Comparison of ENCODE assay signal across 8 cellular contexts in genomic region chr14:95156153-95156764, GRCh38. TPM values are rescaled to one million over a fixed set of nuclear protein-coding genes. Genes with fewer than 3 reads are reported as not detected.
DNase-seq lines count a peak whose midpoint lies in the region; ATAC-seq and TF ChIP-seq lines count a peak whose summit lies in the region.

No MANE protein-coding gene starts in this region.

- H3K4me1 ChIP-seq in KMS-11 (ENCODE audit: low read depth, poor library complexity, severe bottlenecking) = peaks cover 13% of the 10 kb centered on the region

- TF ChIP-seq CTCF in KMS-11 (conservative IDR thresholded peaks at IDR 0.05; ENCODE audit: low read depth, low read length) (no peak), kidney epithelial cell (IDR thresholded peaks at IDR 0.05; ENCODE audit: insufficient read depth, low read length, poor library complexity, severe bottlenecking) (no peak)

- H2AFZ ChIP-seq in KMS-11 (ENCODE audit: low read depth) = peak overlapping the region; percentile 25; the same call in 1 of the 2 replicates

- H4K20me1 ChIP-seq in KMS-11 (ENCODE audit: insufficient read depth) = no peaks in the 10 kb centered on the region

- peaks cover 54% of the 10 kb centered on the region for H3K79me2 ChIP-seq in KMS-11 (ENCODE audit: insufficient read depth, low read depth)

- DNase-seq in ELR (ENCODE audit: low read depth) (peak; percentile 51), kidney epithelial cell (ENCODE audit: low read depth) (no peak), NCI-H2081 treated with DMSO at 0.1 percent for 48 hours (lab: John Stamatoyannopoulos, UW) (no peak)
- DNase-seq in activated CD4-positive, CD25-positive, alpha-beta regulatory T cell treated with anti-CD3 and anti-CD28 coated beads, Interleukin-2, amount 50 U/mL, for 72 hours = no peak

- peak overlapping the region; percentile 87; the same call in 1 of the 2 replicates for H3K27ac ChIP-seq in KMS-11
- H3K27ac ChIP-seq in angular gyrus (ENCODE audit: low read depth, low read length) = peak overlapping the region; percentile 66
- H3K27ac ChIP-seq in temporal lobe (ENCODE audit: low read depth, low read length) = peak overlapping the region; percentile 57

- no peak overlapping the region for H3K4me3 ChIP-seq in KMS-11 (IDR thresholded peaks at IDR 0.05; ENCODE audit: insufficient read depth, low read depth, low read length)
- H3K4me3 ChIP-seq in kidney epithelial cell (ENCODE audit: low read depth, low read length) = peak overlapping the region; percentile 63

- H3K36me3 ChIP-seq in KMS-11 (ENCODE audit: insufficient read depth) = no peaks in the 10 kb centered on the region
- no peaks in the 10 kb centered on the region for H3K36me3 ChIP-seq in kidney epithelial cell (ENCODE audit: control insufficient read depth, insufficient read depth, low read length)

- H3K27me3 ChIP-seq in KMS-11 (ENCODE audit: insufficient read depth, low read depth) = no peaks in the 10 kb centered on the region
- H3K27me3 ChIP-seq in kidney epithelial cell (ENCODE audit: control insufficient read depth, insufficient read depth, low read length) = no peaks in the 10 kb centered on the region

- no peak for ATAC-seq in HG02763 (IDR thresholded peaks at IDR 0.05; ENCODE audit: unreplicated experiment)

- peak overlapping the region; percentile 88 for H3K9ac ChIP-seq in KMS-11

- H3K4me2 ChIP-seq in KMS-11 = peak overlapping the region; percentile 84

RNA-seq across cellular contexts. Expression of gene DICER1, which starts 1.1 kb away (rescaled TPM):
- total RNA-seq in kidney epithelial cell = 43.6 and 47.3 TPM in 2 replicates
- total RNA-seq in temporal lobe = 102 TPM
